30 cellular contexts compared by ENCODE assay signal in genomic region chr6:34050691-34051090, GRCh38.
"Had no signal": no experiment of that assay in that cellular context is flagged by ENCODE, and none has a peak within 500 bp of the region (broad histone marks: within the 10 kb centered on the region; RNA-seq: fewer than 3 reads in every experiment).

No MANE protein-coding gene starts in this region.

- H3K9me3 ChIP-seq: adrenal gland, body of pancreas, colonic mucosa, esophagus muscularis mucosa, gastroesophageal sphincter had no signal

- H3K27ac ChIP-seq: adrenal gland, body of pancreas, colonic mucosa, esophagus muscularis mucosa, gastroesophageal sphincter had no signal

- DNase-seq: activated CD4-positive, alpha-beta memory T cell treated with anti-CD3 and anti-CD28 coated beads for 36 hours; activated CD4-positive, alpha-beta T cell treated with anti-CD3 and anti-CD28 coated beads for 36 hours; activated CD4-positive, alpha-beta T cell treated with anti-CD3 and anti-CD28 coated beads, Interleukin-2, amount 10 ng/mL, durations not matched to agents 24 days and 14 days; activated CD4-positive, CD25-positive, alpha-beta regulatory T cell; activated CD4-positive, CD25-positive, alpha-beta regulatory T cell treated with anti-CD3 and anti-CD28 coated beads, Interleukin-2, amount 50 U/mL, for 72 hours; activated CD8-positive, alpha-beta memory T cell treated with anti-CD3 and anti-CD28 coated beads, Interleukin-2, amount 10 ng/mL, durations not matched to agents 7 days and 5 days; activated CD8-positive, alpha-beta memory T cell treated with anti-CD3 and anti-CD28 coated beads, Interleukin-2, amount 50 U/mL, for 4 hours; activated CD8-positive, alpha-beta T cell treated with anti-CD3 and anti-CD28 coated beads, Interleukin-2, amount 10 ng/mL, durations not matched to agents 7 days and 5 days; activated effector memory CD4-positive, alpha-beta T cell treated with anti-CD3 and anti-CD28 coated beads, Interleukin-2, amount 50 U/mL, for 16 hours; activated naive CD4-positive, alpha-beta T cell treated with anti-CD3 and anti-CD28 coated beads for 36 hours; activated naive CD8-positive, alpha-beta T cell treated with anti-CD3 and anti-CD28 coated beads for 36 hours; activated naive CD8-positive, alpha-beta T cell treated with anti-CD3 and anti-CD28 coated beads, Interleukin-2, amount 50 U/mL, for 24 hours; activated T-cell treated with anti-CD3 and anti-CD28 coated beads, Interleukin-2, amount 50 U/mL, for 1 hour; activated T-cell treated with anti-CD3 and anti-CD28 coated beads, Interleukin-2, amount 50 U/mL, for 48 hours; adrenal gland; amygdala; aorta; body of pancreas; central memory CD4-positive, alpha-beta T cell; cerebellar nuclear complex; colonic mucosa; effector memory CD4-positive, alpha-beta T cell; endodermal cell; erythroblast; foreskin melanocyte; T-helper 1 cell; T-helper 17 cell; T1000 had no signal

- H3K4me1 ChIP-seq: adrenal gland, body of pancreas, colonic mucosa, esophagus muscularis mucosa had no signal

- H3K4me3 ChIP-seq: adrenal gland, body of pancreas, colonic mucosa, esophagus muscularis mucosa, gastroesophageal sphincter had no signal

- H3K36me3 ChIP-seq: adrenal gland, colonic mucosa, esophagus muscularis mucosa, gastroesophageal sphincter had no signal

- H3K27me3 ChIP-seq: body of pancreas, colonic mucosa had no signal
